Comparison of ENCODE assay signal across 8 cellular contexts in genomic region chr10:80596391-80597257, GRCh38. TPM values are rescaled to one million over a fixed set of nuclear protein-coding genes. Genes with fewer than 3 reads are reported as not detected.
DNase-seq lines count a peak whose midpoint lies in the region; ATAC-seq, FAIRE-seq and TF ChIP-seq lines count a peak whose summit lies in the region.

No MANE protein-coding gene starts in this region.

- H4K20me1 ChIP-seq in astrocyte (ENCODE audit: insufficient read depth, low read length) = no peaks in the 10 kb centered on the region

- ATAC-seq in HG03039 (IDR thresholded peaks at IDR 0.05; ENCODE audit: unreplicated experiment) (peak; percentile 44), HG03196 (IDR thresholded peaks at IDR 0.05; ENCODE audit: unreplicated experiment) (no peak)

- no peak overlapping the region for H3K4me3 ChIP-seq in astrocyte (ENCODE audit: insufficient read depth, low read depth, low read length)
- no peak overlapping the region for H3K4me3 ChIP-seq in tibial nerve

- no peaks in the 10 kb centered on the region for H3K36me3 Mint-ChIP-seq in astrocyte (ENCODE audit: low read depth, unreplicated experiment)

- no peaks in the 10 kb centered on the region for H3K79me2 ChIP-seq in astrocyte (ENCODE audit: insufficient read depth, low read length)

- no peak overlapping the region for H3K27ac Mint-ChIP-seq in astrocyte (ENCODE audit: unreplicated experiment)

- H3K27me3 Mint-ChIP-seq in astrocyte (ENCODE audit: low read depth, unreplicated experiment) = no peaks in the 10 kb centered on the region

- FAIRE-seq in RCC 7860 (lab: Jason Lieb, UNC) (no peak), astrocyte (lab: Jason Lieb, UNC) (no peak)

- no peaks in the 10 kb centered on the region for H3K4me1 ChIP-seq in astrocyte (ENCODE audit: insufficient read depth, low read length)
- H3K4me1 ChIP-seq in tibial nerve = no peaks in the 10 kb centered on the region

- TF ChIP-seq EP300 in tibial nerve (IDR thresholded peaks at IDR 0.05) = no peak

- H3K9me3 ChIP-seq in astrocyte (ENCODE audit: insufficient read depth, low read depth, low read length) = no peaks in the 10 kb centered on the region
- H3K9me3 ChIP-seq in tibial nerve = no peaks in the 10 kb centered on the region

- TF ChIP-seq CTCF in astrocyte (IDR thresholded peaks at IDR 0.05; ENCODE audit: insufficient read depth, low read depth, low read length) = peak; percentile 71
- TF ChIP-seq CTCF in tibial nerve (IDR thresholded peaks at IDR 0.05) = peak in 4 of 5 experiments; percentile 14 to 53 (median 37)

- no peak overlapping the region for H2AFZ ChIP-seq in astrocyte (ENCODE audit: low read depth, low read length)

- DNase-seq in NCI-H510A treated with DMSO at 0.1 percent for 48 hours (lab: John Stamatoyannopoulos, UW) = peak; percentile 14
- DNase-seq in NCI-H510A (lab: John Stamatoyannopoulos, UW) = no peak
- DNase-seq in RCC 7860 (ENCODE audit: low spot score) = peak; percentile 21
- peak; percentile 14 for DNase-seq in astrocyte (ENCODE audit: low read depth)
- DNase-seq in left kidney (ENCODE audit: low read depth, low spot score) = peak; percentile 45
- no peak for DNase-seq in tibial nerve (ENCODE audit: low spot score in 2 of 2)

- H3K9me3 Mint-ChIP-seq in astrocyte (ENCODE audit: unreplicated experiment) = no peaks in the 10 kb centered on the region

- no peak overlapping the region for H3K27ac ChIP-seq in astrocyte (ENCODE audit: low read depth, low read length)
- H3K27ac ChIP-seq in tibial nerve = no peak overlapping the region

- TF ChIP-seq POLR2A in tibial nerve (IDR thresholded peaks at IDR 0.05) = no peak

- H3K36me3 ChIP-seq in astrocyte (ENCODE audit: insufficient read depth, low read length) (no peaks in the 10 kb centered on the region), tibial nerve (no peaks in the 10 kb centered on the region)

- no peak overlapping the region for H3K4me3 Mint-ChIP-seq in astrocyte (ENCODE audit: unreplicated experiment)

- no peaks in the 10 kb centered on the region for H3K4me1 Mint-ChIP-seq in astrocyte (ENCODE audit: low read depth, unreplicated experiment)

- H3K9ac ChIP-seq in astrocyte (ENCODE audit: low read length) = no peak overlapping the region

- H3K27me3 ChIP-seq in astrocyte (ENCODE audit: insufficient read depth, low read length) = no peaks in the 10 kb centered on the region
- H3K27me3 ChIP-seq in tibial nerve = no peaks in the 10 kb centered on the region

- 71 to 77% methylated on average over 15 of the region's 15 CpGs for WGBS in tibial nerve, 2 donors

- no peak overlapping the region for H3K4me2 ChIP-seq in astrocyte (ENCODE audit: low read length)

RNA-seq across cellular contexts. Expression of gene SH2D4B, which starts 58.9 kb away (rescaled TPM):
- total RNA-seq in astrocyte (0.07 TPM in 1 of 2 replicates, not detected in the other), tibial nerve (not detected)

Comparison
In these comparisons a context has a peak if more than half of its experiments do, and no peak if none do; other contexts are left out.
1. DNase-seq: peak in NCI-H510A treated with DMSO at 0.1 percent for 48 hours (single experiment), RCC 7860 (single experiment), astrocyte (single experiment) and left kidney (single experiment); none in NCI-H510A (single experiment) and tibial nerve (0 of 2).